8 cellular contexts compared by ENCODE assay signal in genomic region chr11:118437736-118438125, GRCh38. TPM values are rescaled to one million over a fixed set of nuclear protein-coding genes. Genes with fewer than 3 reads are reported as not detected.
DNase-seq lines count a peak whose midpoint lies in the region; ATAC-seq and TF ChIP-seq lines count a peak whose summit lies in the region.

No MANE protein-coding gene starts in this region.

- peak; percentile 30 for DNase-seq in NCI-H2171 treated with DMSO at 0.1 percent for 48 hours (lab: John Stamatoyannopoulos, UW)
- DNase-seq in NCI-H2171 (lab: John Stamatoyannopoulos, UW): no peak
- DNase-seq in OCI-M1 (lab: John Stamatoyannopoulos, UW): peak; percentile 80
- peak; percentile 13 for DNase-seq in inferior parietal cortex (ENCODE audit: extremely low spot score)
- DNase-seq in smooth muscle cell (lab: John Stamatoyannopoulos, UW; ENCODE audit: unreplicated experiment): peak; percentile 20
- no peak for DNase-seq in DMS79 (lab: John Stamatoyannopoulos, UW)

- TF ChIP-seq CTCF in smooth muscle cell (IDR thresholded peaks at IDR 0.05; ENCODE audit: borderline replicate concordance, insufficient read depth, poor library complexity, severe bottlenecking): no peak

- H3K27ac ChIP-seq in angular gyrus (ENCODE audit: low read depth, low read length) (peak overlapping the region; percentile 43), smooth muscle cell (ENCODE audit: low read depth) (peak overlapping the region; percentile 67)

- H3K27me3 ChIP-seq in smooth muscle cell (ENCODE audit: low read depth): no peaks in the 10 kb centered on the region

- H3K4me2 ChIP-seq in smooth muscle cell: peak overlapping the region; percentile 96

- H3K4me1 ChIP-seq in smooth muscle cell (ENCODE audit: low read depth): peaks cover 43% of the 10 kb centered on the region

- no peaks in the 10 kb centered on the region for H3K9me3 ChIP-seq in smooth muscle cell (replicated peaks; ENCODE audit: low read depth)

- H3K79me2 ChIP-seq in smooth muscle cell (ENCODE audit: low read depth): peaks cover 60% of the 10 kb centered on the region

- peak overlapping the region; percentile 94 for H3K9ac ChIP-seq in smooth muscle cell (ENCODE audit: low read depth)

- no peak for ATAC-seq in HG03097 (IDR thresholded peaks at IDR 0.05; ENCODE audit: low FRiP score, unreplicated experiment)

- H2AFZ ChIP-seq in smooth muscle cell (ENCODE audit: low read depth): no peak overlapping the region

- peak overlapping the region; percentile 93 for H3K4me3 ChIP-seq in smooth muscle cell

- H3F3A ChIP-seq in smooth muscle cell (ENCODE audit: low read depth): no peaks in the 10 kb centered on the region

- peaks cover 58% of the 10 kb centered on the region for H4K20me1 ChIP-seq in smooth muscle cell (ENCODE audit: low read depth)

- H3K36me3 ChIP-seq in smooth muscle cell (ENCODE audit: low read depth): no peaks in the 10 kb centered on the region

- 4% methylated on average over 5 of the region's 5 CpGs for WGBS in smooth muscle cell (ENCODE audit: low lambda C conversion rate)

RNA-seq across cellular contexts. Expression of gene KMT2A, which starts 1.4 kb away (rescaled TPM):
- total RNA-seq in smooth muscle cell: 26.6 and 27.8 TPM in 2 replicates
- 15.5 and 19.6 TPM in 2 replicates for polyA plus RNA-seq in smooth muscle cell

RNA-seq across cellular contexts. Expression of gene ATP5MG, which starts 36.3 kb away (rescaled TPM):
- 59.2 and 80.5 TPM in 2 replicates for total RNA-seq in smooth muscle cell
- polyA plus RNA-seq in smooth muscle cell: 428 and 479 TPM in 2 replicates

Comparison
In these comparisons a context has a peak if more than half of its experiments do, and no peak if none do; other contexts are left out.
1. DNase-seq: peak in NCI-H2171 treated with DMSO at 0.1 percent for 48 hours (single experiment), OCI-M1 (single experiment), inferior parietal cortex (single experiment) and smooth muscle cell (single experiment); none in NCI-H2171 (single experiment) and DMS79 (single experiment).